Comparison of ENCODE assay signal across 18 cellular contexts in genomic region chr9:70865471-70865870, GRCh38.
"Had no signal": no experiment of that assay in that cellular context is flagged by ENCODE, and none has a peak within 500 bp of the region (broad histone marks: within the 10 kb centered on the region; RNA-seq: fewer than 3 reads in every experiment).

No MANE protein-coding gene starts in this region.

- ATAC-seq: activated naive CD4-positive, alpha-beta T cell treated with anti-CD3 and anti-CD28 coated beads, Interleukin-2, amount 50 U/mL, for 72 hours; left lobe of liver; natural killer cell treated with Interleukin-12 subunit alpha and Interleukin-12 subunit beta and Interleukin-15 and Interleukin-18, amount 100 ng/mL, for 72 hours; stimulated activated naive B cell treated with anti-CD40 and anti-IgM and Interleukin-4, amounts not matched to agents 10 μg/mL and 1 μg/mL and 100 μg/mL, for 72 hours had no signal

- H3K9me3 ChIP-seq: thoracic aorta, upper lobe of left lung had no signal

- H3K4me1 ChIP-seq: parathyroid adenoma, upper lobe of left lung had no signal

- H3K36me3 ChIP-seq: thoracic aorta, upper lobe of left lung had no signal

- H2AFZ ChIP-seq: parathyroid adenoma had no signal

- H3K9ac ChIP-seq: parathyroid adenoma had no signal

- DNase-seq: activated CD4-positive, alpha-beta T cell treated with anti-CD3 and anti-CD28 coated beads, Interleukin-2, amount 50 U/mL, for 48 hours; activated gamma-delta T cell treated with Interleukin-2 at 50 U/mL for 16 hours; caudate nucleus; endodermal cell; foreskin melanocyte; glutamatergic neuron; hypothalamus; islet precursor cell; stimulated activated naive B cell treated with anti-CD40 and anti-IgM and Interleukin-4, amounts not matched to agents 10 μg/mL and 1 μg/mL and 100 μg/mL, for 72 hours; upper lobe of left lung had no signal

- H3K27ac ChIP-seq: epithelial cell of prostate, parathyroid adenoma, thoracic aorta, upper lobe of left lung had no signal

- H3K4me3 ChIP-seq: lung, thoracic aorta, upper lobe of left lung had no signal

- H3K79me2 ChIP-seq: parathyroid adenoma had no signal

- H3K27me3 ChIP-seq: upper lobe of left lung had no signal

- FAIRE-seq: TTC549 had no signal
